1 cellular context compared by ENCODE assay signal in genomic region chr7:45885264-45885882, GRCh38.
A peak's percentile ranks its signal among the peaks of the same experiment; 100 is the strongest.
TF ChIP-seq lines count a peak whose summit lies in the region.

No MANE protein-coding gene starts in this region.

TF ChIP-seq in HepG2, 621 proteins besides CTCF, POLR2A, EP300 and RAD21 (continued from another document and continues in another):
- TF ChIP-seq TSC22D2 (CRISPR knock-in tag; IDR thresholded peaks at IDR 0.05; ENCODE audit: borderline replicate concordance) (no peak; the same call in 1 of the 2 replicates), U2AF2 (IDR thresholded peaks at IDR 0.05; ENCODE audit: low read depth, low read length) (no peak), EEA1 (CRISPR knock-in tag; IDR thresholded peaks at IDR 0.05; ENCODE audit: borderline replicate concordance) (no peak), TBX3 (IDR thresholded peaks at IDR 0.05; ENCODE audit: borderline replicate concordance) (peak; percentile 68; the same call in 1 of the 2 replicates), ZNF597 (CRISPR knock-in tag; IDR thresholded peaks at IDR 0.05) (no peak), ADNP (CRISPR knock-in tag; IDR thresholded peaks at IDR 0.05) (no peak), ZNF260 (CRISPR knock-in tag; IDR thresholded peaks at IDR 0.05; ENCODE audit: borderline replicate concordance, low read depth) (no peak), KDM4B (CRISPR knock-in tag; IDR thresholded peaks at IDR 0.05) (peak; percentile 82; the same call in 1 of the 2 replicates), ZNF251 (CRISPR knock-in tag; IDR thresholded peaks at IDR 0.05) (no peak), ZBED4 (CRISPR knock-in tag; IDR thresholded peaks at IDR 0.05; ENCODE audit: borderline replicate concordance) (peak; percentile 77), BCL3 (CRISPR knock-in tag; IDR thresholded peaks at IDR 0.05) (peak; percentile 88; the same call in 1 of the 2 replicates), ZFP36L2 (CRISPR knock-in tag; IDR thresholded peaks at IDR 0.05) (no peak), ZNF124 (CRISPR knock-in tag; IDR thresholded peaks at IDR 0.05) (peak; percentile 70; the same call in 1 of the 2 replicates), KAT7 (CRISPR knock-in tag; IDR thresholded peaks at IDR 0.05; ENCODE audit: borderline replicate concordance) (peak; percentile 85), DRAP1 (CRISPR knock-in tag; IDR thresholded peaks at IDR 0.05) (peak; percentile 87), SAFB2 (CRISPR knock-in tag; IDR thresholded peaks at IDR 0.05; ENCODE audit: borderline replicate concordance, low read depth) (peak; percentile 49; the same call in 1 of the 2 replicates), BCLAF1 (IDR thresholded peaks at IDR 0.05) (no peak), ZNF644 (CRISPR knock-in tag; IDR thresholded peaks at IDR 0.05; ENCODE audit: low read depth) (peak; percentile 64), ZFP90 (CRISPR knock-in tag; IDR thresholded peaks at IDR 0.05; ENCODE audit: borderline replicate concordance) (peak; percentile 65; the same call in 1 of the 2 replicates), SMAD1 (CRISPR knock-in tag; IDR thresholded peaks at IDR 0.05; ENCODE audit: borderline replicate concordance, low read depth) (no peak), HDAC2 (CRISPR knock-in tag; IDR thresholded peaks at IDR 0.05) (peak; percentile 97), HDAC1 (CRISPR knock-in tag; IDR thresholded peaks at IDR 0.05) (peak; percentile 95), ZNF777 (CRISPR knock-in tag; IDR thresholded peaks at IDR 0.05) (no peak), DNMT1 (CRISPR knock-in tag; IDR thresholded peaks at IDR 0.05) (no peak), AFF4 (CRISPR knock-in tag; IDR thresholded peaks at IDR 0.05) (peak; percentile 94), TAF1 (CRISPR knock-in tag; IDR thresholded peaks at IDR 0.05) (peak; percentile 47; the same call in 1 of the 2 replicates), ZNF552 (CRISPR knock-in tag; IDR thresholded peaks at IDR 0.05; ENCODE audit: borderline replicate concordance) (no peak; the same call in 1 of the 2 replicates), NFIC (IDR thresholded peaks at IDR 0.05; ENCODE audit: low read length) (no peak), ARNTL (CRISPR knock-in tag; IDR thresholded peaks at IDR 0.05) (peak; percentile 94)
- TF ChIP-seq, protein P1, sequence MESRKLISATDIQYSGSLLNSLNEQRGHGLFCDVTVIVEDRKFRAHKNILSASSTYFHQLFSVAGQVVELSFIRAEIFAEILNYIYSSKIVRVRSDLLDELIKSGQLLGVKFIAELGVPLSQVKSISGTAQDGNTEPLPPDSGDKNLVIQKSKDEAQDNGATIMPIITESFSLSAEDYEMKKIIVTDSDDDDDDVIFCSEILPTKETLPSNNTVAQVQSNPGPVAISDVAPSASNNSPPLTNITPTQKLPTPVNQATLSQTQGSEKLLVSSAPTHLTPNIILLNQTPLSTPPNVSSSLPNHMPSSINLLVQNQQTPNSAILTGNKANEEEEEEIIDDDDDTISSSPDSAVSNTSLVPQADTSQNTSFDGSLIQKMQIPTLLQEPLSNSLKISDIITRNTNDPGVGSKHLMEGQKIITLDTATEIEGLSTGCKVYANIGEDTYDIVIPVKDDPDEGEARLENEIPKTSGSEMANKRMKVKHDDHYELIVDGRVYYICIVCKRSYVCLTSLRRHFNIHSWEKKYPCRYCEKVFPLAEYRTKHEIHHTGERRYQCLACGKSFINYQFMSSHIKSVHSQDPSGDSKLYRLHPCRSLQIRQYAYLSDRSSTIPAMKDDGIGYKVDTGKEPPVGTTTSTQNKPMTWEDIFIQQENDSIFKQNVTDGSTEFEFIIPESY (CRISPR knock-in tag; IDR thresholded peaks at IDR 0.05), result peak; percentile 60
- TF ChIP-seq, protein P2, sequence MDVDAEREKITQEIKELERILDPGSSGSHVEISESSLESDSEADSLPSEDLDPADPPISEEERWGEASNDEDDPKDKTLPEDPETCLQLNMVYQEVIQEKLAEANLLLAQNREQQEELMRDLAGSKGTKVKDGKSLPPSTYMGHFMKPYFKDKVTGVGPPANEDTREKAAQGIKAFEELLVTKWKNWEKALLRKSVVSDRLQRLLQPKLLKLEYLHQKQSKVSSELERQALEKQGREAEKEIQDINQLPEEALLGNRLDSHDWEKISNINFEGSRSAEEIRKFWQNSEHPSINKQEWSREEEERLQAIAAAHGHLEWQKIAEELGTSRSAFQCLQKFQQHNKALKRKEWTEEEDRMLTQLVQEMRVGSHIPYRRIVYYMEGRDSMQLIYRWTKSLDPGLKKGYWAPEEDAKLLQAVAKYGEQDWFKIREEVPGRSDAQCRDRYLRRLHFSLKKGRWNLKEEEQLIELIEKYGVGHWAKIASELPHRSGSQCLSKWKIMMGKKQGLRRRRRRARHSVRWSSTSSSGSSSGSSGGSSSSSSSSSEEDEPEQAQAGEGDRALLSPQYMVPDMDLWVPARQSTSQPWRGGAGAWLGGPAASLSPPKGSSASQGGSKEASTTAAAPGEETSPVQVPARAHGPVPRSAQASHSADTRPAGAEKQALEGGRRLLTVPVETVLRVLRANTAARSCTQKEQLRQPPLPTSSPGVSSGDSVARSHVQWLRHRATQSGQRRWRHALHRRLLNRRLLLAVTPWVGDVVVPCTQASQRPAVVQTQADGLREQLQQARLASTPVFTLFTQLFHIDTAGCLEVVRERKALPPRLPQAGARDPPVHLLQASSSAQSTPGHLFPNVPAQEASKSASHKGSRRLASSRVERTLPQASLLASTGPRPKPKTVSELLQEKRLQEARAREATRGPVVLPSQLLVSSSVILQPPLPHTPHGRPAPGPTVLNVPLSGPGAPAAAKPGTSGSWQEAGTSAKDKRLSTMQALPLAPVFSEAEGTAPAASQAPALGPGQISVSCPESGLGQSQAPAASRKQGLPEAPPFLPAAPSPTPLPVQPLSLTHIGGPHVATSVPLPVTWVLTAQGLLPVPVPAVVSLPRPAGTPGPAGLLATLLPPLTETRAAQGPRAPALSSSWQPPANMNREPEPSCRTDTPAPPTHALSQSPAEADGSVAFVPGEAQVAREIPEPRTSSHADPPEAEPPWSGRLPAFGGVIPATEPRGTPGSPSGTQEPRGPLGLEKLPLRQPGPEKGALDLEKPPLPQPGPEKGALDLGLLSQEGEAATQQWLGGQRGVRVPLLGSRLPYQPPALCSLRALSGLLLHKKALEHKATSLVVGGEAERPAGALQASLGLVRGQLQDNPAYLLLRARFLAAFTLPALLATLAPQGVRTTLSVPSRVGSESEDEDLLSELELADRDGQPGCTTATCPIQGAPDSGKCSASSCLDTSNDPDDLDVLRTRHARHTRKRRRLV (CRISPR knock-in tag; IDR thresholded peaks at IDR 0.05), result peak; percentile 56; the same call in 1 of the 2 replicates
- TF ChIP-seq, protein P3, sequence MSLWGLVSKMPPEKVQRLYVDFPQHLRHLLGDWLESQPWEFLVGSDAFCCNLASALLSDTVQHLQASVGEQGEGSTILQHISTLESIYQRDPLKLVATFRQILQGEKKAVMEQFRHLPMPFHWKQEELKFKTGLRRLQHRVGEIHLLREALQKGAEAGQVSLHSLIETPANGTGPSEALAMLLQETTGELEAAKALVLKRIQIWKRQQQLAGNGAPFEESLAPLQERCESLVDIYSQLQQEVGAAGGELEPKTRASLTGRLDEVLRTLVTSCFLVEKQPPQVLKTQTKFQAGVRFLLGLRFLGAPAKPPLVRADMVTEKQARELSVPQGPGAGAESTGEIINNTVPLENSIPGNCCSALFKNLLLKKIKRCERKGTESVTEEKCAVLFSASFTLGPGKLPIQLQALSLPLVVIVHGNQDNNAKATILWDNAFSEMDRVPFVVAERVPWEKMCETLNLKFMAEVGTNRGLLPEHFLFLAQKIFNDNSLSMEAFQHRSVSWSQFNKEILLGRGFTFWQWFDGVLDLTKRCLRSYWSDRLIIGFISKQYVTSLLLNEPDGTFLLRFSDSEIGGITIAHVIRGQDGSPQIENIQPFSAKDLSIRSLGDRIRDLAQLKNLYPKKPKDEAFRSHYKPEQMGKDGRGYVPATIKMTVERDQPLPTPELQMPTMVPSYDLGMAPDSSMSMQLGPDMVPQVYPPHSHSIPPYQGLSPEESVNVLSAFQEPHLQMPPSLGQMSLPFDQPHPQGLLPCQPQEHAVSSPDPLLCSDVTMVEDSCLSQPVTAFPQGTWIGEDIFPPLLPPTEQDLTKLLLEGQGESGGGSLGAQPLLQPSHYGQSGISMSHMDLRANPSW (CRISPR knock-in tag; IDR thresholded peaks at IDR 0.05; ENCODE audit: borderline replicate concordance), result peak; percentile 61; the same call in 1 of the 2 replicates
